ENCODE assay signal across 21 cellular contexts in genomic region chr5:37539459-37539858, GRCh38.
A peak's percentile ranks its signal among the peaks of the same experiment; 100 is the strongest.
DNase-seq lines count a peak whose midpoint lies in the region; ATAC-seq, FAIRE-seq and TF ChIP-seq lines count a peak whose summit lies in the region.
"Had no signal": no experiment of that assay in that cellular context is flagged by ENCODE, and none has a peak within 500 bp of the region (broad histone marks: within the 10 kb centered on the region; RNA-seq: fewer than 3 reads in every experiment).

No MANE protein-coding gene starts in this region.

- no peaks in the 10 kb centered on the region for H3K9me3 ChIP-seq in RWPE2 (ENCODE audit: severe bottlenecking)
- H3K9me3 ChIP-seq: Caco-2, HAP-1 had no signal

- H3K4me1 ChIP-seq in RWPE2 (ENCODE audit: insufficient read depth, poor library complexity, severe bottlenecking) = no peaks in the 10 kb centered on the region
- H3K4me1 ChIP-seq: Caco-2, HAP-1 had no signal

- peak; percentile 50 for ATAC-seq in RWPE2 (ENCODE audit: low read depth)
- ATAC-seq in HG03469 (IDR thresholded peaks at IDR 0.05; ENCODE audit: unreplicated experiment) = no peak
- ATAC-seq: K562 had no signal

- H3K27ac ChIP-seq in RWPE2 (ENCODE audit: poor library complexity, severe bottlenecking) = no peak overlapping the region
- H3K27ac ChIP-seq: C4-2B had no signal

- TF ChIP-seq CTCF in RWPE2 (IDR thresholded peaks at IDR 0.05; ENCODE audit: poor library complexity, severe bottlenecking) (no peak), epithelial cell of esophagus (IDR thresholded peaks at IDR 0.05; ENCODE audit: insufficient read depth, low read depth, low read length, missing control alignments) (no peak)

- no peaks in the 10 kb centered on the region for H3K36me3 ChIP-seq in RWPE2 (ENCODE audit: low read depth)
- H3K36me3 ChIP-seq: HAP-1 had no signal

- H3K4me3 ChIP-seq in RWPE2 (ENCODE audit: severe bottlenecking) (no peak overlapping the region), epithelial cell of esophagus (ENCODE audit: low read length) (no peak overlapping the region)
- H3K4me3 ChIP-seq: HAP-1, K562 had no signal

- no peaks in the 10 kb centered on the region for H3K27me3 ChIP-seq in RWPE2 (ENCODE audit: insufficient read depth, poor library complexity, severe bottlenecking)

- DNase-seq in GM18507 (ENCODE audit: extremely low spot score, insufficient read length, low read depth) = no peak
- no peak for DNase-seq in RWPE2 (ENCODE audit: low spot score)
- peak; percentile 38 for DNase-seq in epithelial cell of esophagus (ENCODE audit: low read depth)
- no peak for DNase-seq in KG1 (lab: John Stamatoyannopoulos, UW)
- no peak for DNase-seq in NCI-H748 treated with DMSO at 0.1 percent for 48 hours (lab: John Stamatoyannopoulos, UW)
- DNase-seq: ACHN; AML-193; Caco-2; CD4-positive, alpha-beta T cell; DMS153; DMS79; GDM1; IMR-90 had no signal

- FAIRE-seq in GM18507 (lab: Jason Lieb, UNC) = peak; percentile 56
- FAIRE-seq: A204.1, D721Med, GM19239, H1, K562 had no signal
